ENCODE assay signal across 8 cellular contexts in the genomic region with DNA sequence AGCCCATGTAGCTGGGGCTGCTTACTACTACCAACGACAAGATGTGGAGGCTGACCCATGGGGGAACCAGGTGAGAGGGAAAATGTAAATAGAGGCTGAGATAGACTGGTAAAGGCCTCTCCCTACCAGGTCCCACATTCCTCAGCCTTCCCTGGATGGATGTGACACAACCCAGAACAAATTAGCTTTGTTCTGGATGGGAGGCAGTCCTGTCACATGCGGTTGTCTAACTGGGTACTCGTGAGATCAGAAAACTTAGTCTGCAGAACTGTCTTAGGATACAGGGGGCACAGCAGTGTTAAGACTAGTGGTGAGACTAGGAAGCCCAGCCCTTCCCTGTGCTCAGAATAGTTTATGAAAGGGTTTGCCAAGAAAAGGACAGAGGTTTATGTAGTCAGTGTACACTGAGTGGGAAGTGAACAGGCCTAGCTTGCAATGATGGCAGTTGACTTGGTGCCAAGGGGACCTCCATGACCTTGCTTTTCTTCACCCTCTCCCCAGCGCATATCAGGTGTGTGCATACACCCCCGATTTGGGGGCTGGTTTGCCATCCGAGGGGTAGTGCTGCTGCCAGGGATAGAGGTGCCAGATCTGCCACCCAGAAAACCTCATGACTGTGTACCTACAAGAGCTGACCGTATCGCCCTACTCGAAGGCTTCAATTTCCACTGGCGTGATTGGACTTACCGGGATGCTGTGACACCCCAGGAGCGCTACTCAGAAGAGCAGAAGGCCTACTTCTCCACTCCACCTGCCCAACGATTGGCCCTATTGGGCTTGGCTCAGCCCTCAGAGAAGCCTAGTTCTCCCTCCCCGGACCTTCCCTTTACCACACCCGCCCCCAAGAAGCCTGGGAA. TPM values are rescaled to one million over a fixed set of nuclear protein-coding genes. Genes with fewer than 3 reads are reported as not detected.
DNase-seq lines count a peak whose midpoint lies in the region; ATAC-seq, FAIRE-seq and TF ChIP-seq lines count a peak whose summit lies in the region.

No MANE protein-coding gene starts in this region.

- no peak for FAIRE-seq in RCC 7860 (lab: Jason Lieb, UNC)

- CTCF ChIA-PET in activated naive CD4-positive, alpha-beta T cell treated with anti-CD3 and anti-CD28 coated beads for 36 hours (lab: Charles Lee), result interaction anchor here (0.6 kb wide), 1 partner anchor 9 kb away, joined by 5 read pairs; no protein-coding TSS in a partner anchor

- no peak overlapping the region for H3K27ac Mint-ChIP-seq in activated naive CD4-positive, alpha-beta T cell treated with anti-CD3 and anti-CD28 coated beads for 36 hours

- H3K27me3 Mint-ChIP-seq in activated naive CD4-positive, alpha-beta T cell treated with anti-CD3 and anti-CD28 coated beads for 36 hours (ENCODE audit: low read depth), result no peaks in the 10 kb centered on the region

- 56 to 73% methylated on average over 5 to 11 of the region's 15 CpGs for WGBS in esophagus squamous epithelium, 2 donors

- peaks cover 36 to 57% (median 43%) of the 10 kb centered on the region in 3 donors for H3K36me3 ChIP-seq in esophagus squamous epithelium

- no peak for TF ChIP-seq POLR2A in esophagus squamous epithelium (IDR thresholded peaks at IDR 0.05)

- no peaks in the 10 kb centered on the region for H3K27me3 ChIP-seq in esophagus squamous epithelium

- H3K4me1 Mint-ChIP-seq in activated naive CD4-positive, alpha-beta T cell treated with anti-CD3 and anti-CD28 coated beads for 36 hours (ENCODE audit: low read depth), result peaks cover under 1% of the 10 kb centered on the region

- intact Hi-C loops in esophagus squamous epithelium (cut with DNase I), result loop anchor here (5.0 kb wide), 1 partner anchor 59 kb away; no protein-coding TSS in a partner anchor
- intact Hi-C loops in sciatic nerve (cut with DNase I), result no loop called here
- intact Hi-C loops in activated naive CD4-positive, alpha-beta T cell treated with anti-CD3 and anti-CD28 coated beads for 36 hours (cut with micrococcal nuclease), result loop anchor here (10.0 kb wide), 1 partner anchor 356 kb away; no protein-coding TSS in a partner anchor

- no peak overlapping the region for H3K4me3 ChIP-seq in esophagus squamous epithelium

- peak; percentile 58 for ATAC-seq in sciatic nerve
- no peak for ATAC-seq in GM18861 (IDR thresholded peaks at IDR 0.05; ENCODE audit: unreplicated experiment)
- no peak for ATAC-seq in GM18909 (IDR thresholded peaks at IDR 0.05; ENCODE audit: poor library complexity, unreplicated experiment)

- TF ChIP-seq CTCF in GM12873 (IDR thresholded peaks at IDR 0.05; ENCODE audit: insufficient read depth, low read depth, low read length, missing control alignments) (peak; percentile 35), esophagus squamous epithelium (IDR thresholded peaks at IDR 0.05) (peak in 2 of 6 experiments; percentile 24 to 46)

- peaks cover 22% of the 10 kb centered on the region for H3K36me3 Mint-ChIP-seq in activated naive CD4-positive, alpha-beta T cell treated with anti-CD3 and anti-CD28 coated beads for 36 hours (ENCODE audit: low read depth)

- DNase-seq in RCC 7860 (ENCODE audit: low spot score), result peak; percentile 32
- DNase-seq in esophagus squamous epithelium (lab: John Stamatoyannopoulos, UW), result no peak
- no peak for DNase-seq in sciatic nerve (ENCODE audit: low spot score)
- no peak for DNase-seq in activated naive CD4-positive, alpha-beta T cell treated with anti-CD3 and anti-CD28 coated beads for 36 hours
- no peak for DNase-seq in stimulated activated CD4-positive, alpha-beta T cell treated with anti-CD3 and anti-CD28 coated beads, Interleukin-4, amount 100 ng/mL, for 1 hour

- peak overlapping the region in 3 of 4 donors; percentile 5 to 40 (median 22) for H3K27ac ChIP-seq in esophagus squamous epithelium

- peaks cover 0 to 21% (median 4%) of the 10 kb centered on the region in 3 donors for H3K4me1 ChIP-seq in esophagus squamous epithelium

- H3K9me3 Mint-ChIP-seq in activated naive CD4-positive, alpha-beta T cell treated with anti-CD3 and anti-CD28 coated beads for 36 hours, result no peaks in the 10 kb centered on the region

- H3K9me3 ChIP-seq in esophagus squamous epithelium, result no peaks in the 10 kb centered on the region

- no peak overlapping the region for H3K4me3 Mint-ChIP-seq in activated naive CD4-positive, alpha-beta T cell treated with anti-CD3 and anti-CD28 coated beads for 36 hours

RNA-seq across cellular contexts. Expression of a gene that starts 8.4 kb away (rescaled TPM):
- total RNA-seq in esophagus squamous epithelium (1 to 10 TPM; 1.1 to 2.1 (median 1.8) TPM), sciatic nerve (4.5 TPM)
- total RNA-seq in activated naive CD4-positive, alpha-beta T cell treated with anti-CD3 and anti-CD28 coated beads for 36 hours, result 1 to 10 TPM; 5.9 TPM

RNA-seq across cellular contexts. Expression of a gene that starts 8.7 kb away (rescaled TPM):
- 1 to 10 TPM in 1 of 4 donors, under 1 TPM in 2, not detected in 1; 0.15 to 1.1 (median 0.76) TPM for total RNA-seq in esophagus squamous epithelium
- 1.1 TPM for total RNA-seq in sciatic nerve
- total RNA-seq in activated naive CD4-positive, alpha-beta T cell treated with anti-CD3 and anti-CD28 coated beads for 36 hours, result 1 to 10 TPM; 4.2 to 5.1 TPM

RNA-seq across cellular contexts. Expression of a gene that starts 13.2 kb away (rescaled TPM):
- total RNA-seq in esophagus squamous epithelium (1,000 to 10,000 TPM in 3 of 4 donors, 100 to 1,000 TPM in 1; 531 to 1,461 (median 1,071) TPM), sciatic nerve (330 TPM)
- 100 to 1,000 TPM; 596 to 641 TPM for total RNA-seq in activated naive CD4-positive, alpha-beta T cell treated with anti-CD3 and anti-CD28 coated beads for 36 hours

RNA-seq across cellular contexts. Expression of a gene that starts 17.6 kb away (rescaled TPM):
- total RNA-seq in esophagus squamous epithelium, result 1 to 10 TPM; 4.2 to 8.4 (median 5.9) TPM
- 14.3 TPM for total RNA-seq in sciatic nerve
- total RNA-seq in activated naive CD4-positive, alpha-beta T cell treated with anti-CD3 and anti-CD28 coated beads for 36 hours, result 1 to 10 TPM; 4.8 to 6.7 TPM

RNA-seq across cellular contexts. Expression of a gene that starts 42.1 kb away (rescaled TPM):
- total RNA-seq in esophagus squamous epithelium (100 to 1,000 TPM; 122 to 164 (median 146) TPM), sciatic nerve (96.3 TPM)
- 100 to 1,000 TPM; 207 to 217 TPM for total RNA-seq in activated naive CD4-positive, alpha-beta T cell treated with anti-CD3 and anti-CD28 coated beads for 36 hours
